Comparison of ENCODE assay signal across 1 cellular context in the genomic region with DNA sequence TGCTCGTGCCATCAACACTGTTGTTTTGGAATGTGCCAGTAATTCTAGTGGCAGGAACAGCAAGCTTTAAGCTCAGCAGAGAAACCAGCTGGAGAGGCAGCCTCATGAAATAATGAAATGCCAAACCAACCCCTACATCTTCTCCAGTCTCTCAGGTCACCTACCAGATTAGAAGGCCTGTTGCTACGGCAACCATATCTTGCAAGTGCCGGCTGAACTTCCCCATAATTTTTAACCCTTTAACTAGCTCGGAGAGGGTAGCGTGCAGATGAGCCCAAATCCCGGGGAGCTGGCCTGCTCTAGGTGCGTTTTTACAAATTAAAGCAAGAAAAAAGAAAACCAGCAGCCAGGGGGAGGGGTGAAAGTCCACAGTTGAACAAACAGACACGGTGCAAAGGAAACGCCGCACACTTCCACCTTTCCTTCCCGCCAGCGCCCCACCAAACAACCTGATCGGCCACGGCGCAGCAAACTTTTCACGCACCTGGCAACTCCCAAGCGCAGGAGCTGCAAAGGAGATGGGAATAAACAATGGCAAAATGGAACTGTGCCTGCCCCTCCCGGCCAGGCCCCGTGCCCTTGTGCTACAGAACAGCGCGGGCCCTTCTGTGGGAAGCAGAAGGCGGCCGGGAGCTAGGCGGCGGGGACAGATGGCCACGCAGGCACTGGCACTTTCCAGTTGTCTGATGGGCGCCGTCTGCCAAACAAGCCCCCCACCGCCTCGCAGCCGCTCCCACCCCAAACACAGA.
TF ChIP-seq lines count a peak whose summit lies in the region.

No MANE protein-coding gene starts in this region.

TF ChIP-seq in HepG2, 621 proteins besides CTCF, POLR2A, EP300 and RAD21 (continued from another document):
- TF ChIP-seq, protein P1, sequence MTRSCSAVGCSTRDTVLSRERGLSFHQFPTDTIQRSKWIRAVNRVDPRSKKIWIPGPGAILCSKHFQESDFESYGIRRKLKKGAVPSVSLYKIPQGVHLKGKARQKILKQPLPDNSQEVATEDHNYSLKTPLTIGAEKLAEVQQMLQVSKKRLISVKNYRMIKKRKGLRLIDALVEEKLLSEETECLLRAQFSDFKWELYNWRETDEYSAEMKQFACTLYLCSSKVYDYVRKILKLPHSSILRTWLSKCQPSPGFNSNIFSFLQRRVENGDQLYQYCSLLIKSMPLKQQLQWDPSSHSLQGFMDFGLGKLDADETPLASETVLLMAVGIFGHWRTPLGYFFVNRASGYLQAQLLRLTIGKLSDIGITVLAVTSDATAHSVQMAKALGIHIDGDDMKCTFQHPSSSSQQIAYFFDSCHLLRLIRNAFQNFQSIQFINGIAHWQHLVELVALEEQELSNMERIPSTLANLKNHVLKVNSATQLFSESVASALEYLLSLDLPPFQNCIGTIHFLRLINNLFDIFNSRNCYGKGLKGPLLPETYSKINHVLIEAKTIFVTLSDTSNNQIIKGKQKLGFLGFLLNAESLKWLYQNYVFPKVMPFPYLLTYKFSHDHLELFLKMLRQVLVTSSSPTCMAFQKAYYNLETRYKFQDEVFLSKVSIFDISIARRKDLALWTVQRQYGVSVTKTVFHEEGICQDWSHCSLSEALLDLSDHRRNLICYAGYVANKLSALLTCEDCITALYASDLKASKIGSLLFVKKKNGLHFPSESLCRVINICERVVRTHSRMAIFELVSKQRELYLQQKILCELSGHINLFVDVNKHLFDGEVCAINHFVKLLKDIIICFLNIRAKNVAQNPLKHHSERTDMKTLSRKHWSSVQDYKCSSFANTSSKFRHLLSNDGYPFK (CRISPR knock-in tag; IDR thresholded peaks at IDR 0.05; ENCODE audit: borderline replicate concordance): no peak
- TF ChIP-seq TAF1 (CRISPR knock-in tag; IDR thresholded peaks at IDR 0.05): peak; percentile 19; the same call in 1 of the 2 replicates
- TF ChIP-seq AGO1 (IDR thresholded peaks at IDR 0.05; ENCODE audit: low read depth, low read length, poor library complexity, severe bottlenecking): no peak
- TF ChIP-seq, protein P2, sequence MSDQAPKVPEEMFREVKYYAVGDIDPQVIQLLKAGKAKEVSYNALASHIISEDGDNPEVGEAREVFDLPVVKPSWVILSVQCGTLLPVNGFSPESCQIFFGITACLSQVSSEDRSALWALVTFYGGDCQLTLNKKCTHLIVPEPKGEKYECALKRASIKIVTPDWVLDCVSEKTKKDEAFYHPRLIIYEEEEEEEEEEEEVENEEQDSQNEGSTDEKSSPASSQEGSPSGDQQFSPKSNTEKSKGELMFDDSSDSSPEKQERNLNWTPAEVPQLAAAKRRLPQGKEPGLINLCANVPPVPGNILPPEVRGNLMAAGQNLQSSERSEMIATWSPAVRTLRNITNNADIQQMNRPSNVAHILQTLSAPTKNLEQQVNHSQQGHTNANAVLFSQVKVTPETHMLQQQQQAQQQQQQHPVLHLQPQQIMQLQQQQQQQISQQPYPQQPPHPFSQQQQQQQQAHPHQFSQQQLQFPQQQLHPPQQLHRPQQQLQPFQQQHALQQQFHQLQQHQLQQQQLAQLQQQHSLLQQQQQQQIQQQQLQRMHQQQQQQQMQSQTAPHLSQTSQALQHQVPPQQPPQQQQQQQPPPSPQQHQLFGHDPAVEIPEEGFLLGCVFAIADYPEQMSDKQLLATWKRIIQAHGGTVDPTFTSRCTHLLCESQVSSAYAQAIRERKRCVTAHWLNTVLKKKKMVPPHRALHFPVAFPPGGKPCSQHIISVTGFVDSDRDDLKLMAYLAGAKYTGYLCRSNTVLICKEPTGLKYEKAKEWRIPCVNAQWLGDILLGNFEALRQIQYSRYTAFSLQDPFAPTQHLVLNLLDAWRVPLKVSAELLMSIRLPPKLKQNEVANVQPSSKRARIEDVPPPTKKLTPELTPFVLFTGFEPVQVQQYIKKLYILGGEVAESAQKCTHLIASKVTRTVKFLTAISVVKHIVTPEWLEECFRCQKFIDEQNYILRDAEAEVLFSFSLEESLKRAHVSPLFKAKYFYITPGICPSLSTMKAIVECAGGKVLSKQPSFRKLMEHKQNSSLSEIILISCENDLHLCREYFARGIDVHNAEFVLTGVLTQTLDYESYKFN (CRISPR knock-in tag; conservative IDR thresholded peaks at IDR 0.05): peak; percentile 81
- no peak for TF ChIP-seq ZNF441 (CRISPR knock-in tag; IDR thresholded peaks at IDR 0.05; ENCODE audit: borderline replicate concordance)
- TF ChIP-seq, protein P3, sequence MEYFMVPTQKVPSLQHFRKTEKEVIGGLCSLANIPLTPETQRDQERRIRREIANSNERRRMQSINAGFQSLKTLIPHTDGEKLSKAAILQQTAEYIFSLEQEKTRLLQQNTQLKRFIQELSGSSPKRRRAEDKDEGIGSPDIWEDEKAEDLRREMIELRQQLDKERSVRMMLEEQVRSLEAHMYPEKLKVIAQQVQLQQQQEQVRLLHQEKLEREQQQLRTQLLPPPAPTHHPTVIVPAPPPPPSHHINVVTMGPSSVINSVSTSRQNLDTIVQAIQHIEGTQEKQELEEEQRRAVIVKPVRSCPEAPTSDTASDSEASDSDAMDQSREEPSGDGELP (IDR thresholded peaks at IDR 0.05; ENCODE audit: borderline replicate concordance, low read depth): no peak
- TF ChIP-seq, protein P4, sequence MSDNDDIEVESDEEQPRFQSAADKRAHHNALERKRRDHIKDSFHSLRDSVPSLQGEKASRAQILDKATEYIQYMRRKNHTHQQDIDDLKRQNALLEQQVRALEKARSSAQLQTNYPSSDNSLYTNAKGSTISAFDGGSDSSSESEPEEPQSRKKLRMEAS (IDR thresholded peaks at IDR 0.05): peak; percentile 50; the same call in 1 of the 2 replicates
- TF ChIP-seq, protein P5, sequence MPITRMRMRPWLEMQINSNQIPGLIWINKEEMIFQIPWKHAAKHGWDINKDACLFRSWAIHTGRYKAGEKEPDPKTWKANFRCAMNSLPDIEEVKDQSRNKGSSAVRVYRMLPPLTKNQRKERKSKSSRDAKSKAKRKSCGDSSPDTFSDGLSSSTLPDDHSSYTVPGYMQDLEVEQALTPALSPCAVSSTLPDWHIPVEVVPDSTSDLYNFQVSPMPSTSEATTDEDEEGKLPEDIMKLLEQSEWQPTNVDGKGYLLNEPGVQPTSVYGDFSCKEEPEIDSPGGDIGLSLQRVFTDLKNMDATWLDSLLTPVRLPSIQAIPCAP (CRISPR knock-in tag; IDR thresholded peaks at IDR 0.05; ENCODE audit: low read depth): no peak
- 0 out of 2 replicates have a peak, but pooled peaks have one; percentile 40 for TF ChIP-seq NCOR1 (IDR thresholded peaks at IDR 0.05; ENCODE audit: borderline replicate concordance, low read length)
- TF ChIP-seq NCOA5 (CRISPR knock-in tag; IDR thresholded peaks at IDR 0.05): no peak
- TF ChIP-seq MTA3 (CRISPR knock-in tag; IDR thresholded peaks at IDR 0.05): no peak
- TF ChIP-seq RBFOX2 (IDR thresholded peaks at IDR 0.05; ENCODE audit: low read depth, low read length): peak; percentile 63
- peak; percentile 33; the same call in 1 of the 2 replicates for TF ChIP-seq GABPB1 (CRISPR knock-in tag; IDR thresholded peaks at IDR 0.05)
- TF ChIP-seq RBM22 (optimal IDR thresholded peaks at IDR 0.05; ENCODE audit: low read length): no peak
- no peak for TF ChIP-seq ZMYM3 (CRISPR knock-in tag; IDR thresholded peaks at IDR 0.05)
- TF ChIP-seq NCOA1 (CRISPR knock-in tag; IDR thresholded peaks at IDR 0.05): no peak
- peak; percentile 63; the same call in 1 of the 2 replicates for TF ChIP-seq DMAP1 (CRISPR knock-in tag; IDR thresholded peaks at IDR 0.05)
- TF ChIP-seq ZBTB8A (CRISPR knock-in tag; IDR thresholded peaks at IDR 0.05; ENCODE audit: borderline replicate concordance, low read depth): no peak
- TF ChIP-seq MTF1 (CRISPR knock-in tag; IDR thresholded peaks at IDR 0.05): no peak
- peak; percentile 53; the same call in 1 of the 2 replicates for TF ChIP-seq MYC (CRISPR knock-in tag; IDR thresholded peaks at IDR 0.05; ENCODE audit: borderline replicate concordance)
- TF ChIP-seq ZNF451 (CRISPR knock-in tag; IDR thresholded peaks at IDR 0.05): no peak
- TF ChIP-seq ZFP41 (CRISPR knock-in tag; IDR thresholded peaks at IDR 0.05; ENCODE audit: borderline replicate concordance): peak; percentile 34; the same call in 1 of the 2 replicates
- TF ChIP-seq, protein P6, sequence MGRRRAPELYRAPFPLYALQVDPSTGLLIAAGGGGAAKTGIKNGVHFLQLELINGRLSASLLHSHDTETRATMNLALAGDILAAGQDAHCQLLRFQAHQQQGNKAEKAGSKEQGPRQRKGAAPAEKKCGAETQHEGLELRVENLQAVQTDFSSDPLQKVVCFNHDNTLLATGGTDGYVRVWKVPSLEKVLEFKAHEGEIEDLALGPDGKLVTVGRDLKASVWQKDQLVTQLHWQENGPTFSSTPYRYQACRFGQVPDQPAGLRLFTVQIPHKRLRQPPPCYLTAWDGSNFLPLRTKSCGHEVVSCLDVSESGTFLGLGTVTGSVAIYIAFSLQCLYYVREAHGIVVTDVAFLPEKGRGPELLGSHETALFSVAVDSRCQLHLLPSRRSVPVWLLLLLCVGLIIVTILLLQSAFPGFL (CRISPR knock-in tag; IDR thresholded peaks at IDR 0.05): no peak
- TF ChIP-seq, protein P7, sequence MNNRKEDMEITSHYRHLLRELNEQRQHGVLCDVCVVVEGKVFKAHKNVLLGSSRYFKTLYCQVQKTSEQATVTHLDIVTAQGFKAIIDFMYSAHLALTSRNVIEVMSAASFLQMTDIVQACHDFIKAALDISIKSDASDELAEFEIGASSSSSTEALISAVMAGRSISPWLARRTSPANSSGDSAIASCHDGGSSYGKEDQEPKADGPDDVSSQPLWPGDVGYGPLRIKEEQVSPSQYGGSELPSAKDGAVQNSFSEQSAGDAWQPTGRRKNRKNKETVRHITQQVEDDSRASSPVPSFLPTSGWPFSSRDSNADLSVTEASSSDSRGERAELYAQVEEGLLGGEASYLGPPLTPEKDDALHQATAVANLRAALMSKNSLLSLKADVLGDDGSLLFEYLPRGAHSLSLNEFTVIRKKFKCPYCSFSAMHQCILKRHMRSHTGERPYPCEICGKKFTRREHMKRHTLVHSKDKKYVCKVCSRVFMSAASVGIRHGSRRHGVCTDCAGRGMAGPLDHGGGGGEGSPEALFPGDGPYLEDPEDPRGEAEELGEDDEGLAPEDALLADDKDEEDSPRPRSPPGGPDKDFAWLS (CRISPR knock-in tag; IDR thresholded peaks at IDR 0.05; ENCODE audit: borderline replicate concordance): no peak
- TF ChIP-seq, protein P8, sequence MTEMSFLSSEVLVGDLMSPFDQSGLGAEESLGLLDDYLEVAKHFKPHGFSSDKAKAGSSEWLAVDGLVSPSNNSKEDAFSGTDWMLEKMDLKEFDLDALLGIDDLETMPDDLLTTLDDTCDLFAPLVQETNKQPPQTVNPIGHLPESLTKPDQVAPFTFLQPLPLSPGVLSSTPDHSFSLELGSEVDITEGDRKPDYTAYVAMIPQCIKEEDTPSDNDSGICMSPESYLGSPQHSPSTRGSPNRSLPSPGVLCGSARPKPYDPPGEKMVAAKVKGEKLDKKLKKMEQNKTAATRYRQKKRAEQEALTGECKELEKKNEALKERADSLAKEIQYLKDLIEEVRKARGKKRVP (CRISPR knock-in tag; IDR thresholded peaks at IDR 0.05): no peak
